ENCODE assay signal across 20 cellular contexts in the genomic region with DNA sequence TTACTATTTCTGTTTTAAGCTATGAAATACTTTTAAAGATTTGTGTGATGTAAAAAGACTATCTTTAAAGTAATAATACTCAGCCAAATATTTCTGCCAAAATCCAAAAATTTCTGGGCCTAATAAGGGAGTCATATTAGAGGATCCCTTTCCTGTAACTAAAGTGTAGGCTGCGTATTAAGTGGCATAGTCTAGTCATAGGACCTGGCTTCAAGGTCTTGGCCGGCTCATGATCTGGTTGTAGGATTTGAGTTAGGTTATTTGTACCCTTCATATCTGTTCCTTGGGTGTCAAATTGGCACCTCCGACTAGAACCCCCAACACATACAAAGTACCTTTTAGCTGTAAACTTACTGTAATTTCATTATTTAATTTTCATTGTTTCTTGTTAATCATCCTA.
"Had no signal": no experiment of that assay in that cellular context is flagged by ENCODE, and none has a peak within 500 bp of the region (broad histone marks: within the 10 kb centered on the region; RNA-seq: fewer than 3 reads in every experiment).

No MANE protein-coding gene starts in this region.

- H3K27me3 ChIP-seq: ascending aorta, brain microvascular endothelial cell, neutrophil, ovary, tibial artery had no signal

- H3K9me3 Mint-ChIP-seq: stimulated activated naive CD8-positive, alpha-beta T cell treated with anti-CD3 and anti-CD28 coated beads, Interleukin-15, Interleukin-2, amounts not matched to agents 100 ng/mL and 50 ng/mL, for 24 hours had no signal

- ATAC-seq: activated T-helper 17 cell treated with anti-CD3 and anti-CD28 coated beads, Interleukin-2, amount 50 U/mL, for 72 hours; right cardiac atrium had no signal

- H3K4me3 ChIP-seq: ascending aorta, coronary artery, ovary, prostate gland, SK-N-MC, tibial artery had no signal

- H3K36me3 ChIP-seq: ascending aorta, ovary, prostate gland, tibial artery had no signal

- H3K27ac ChIP-seq: ascending aorta, brain microvascular endothelial cell, coronary artery, ovary, prostate gland, SK-N-MC, tibial artery, VCaP had no signal

- H3K4me3 Mint-ChIP-seq: activated CD8-positive, alpha-beta T cell treated with anti-CD3 and anti-CD28 coated beads, Interleukin-2, amount 10 ng/mL, durations not matched to agents 7 days and 5 days; activated T-helper 17 cell treated with anti-CD3 and anti-CD28 coated beads, Interleukin-2, amount 50 U/mL, for 72 hours; mesothelial cell of epicardium; stimulated activated naive CD8-positive, alpha-beta T cell treated with anti-CD3 and anti-CD28 coated beads, Interleukin-15, Interleukin-2, amounts not matched to agents 100 ng/mL and 50 ng/mL, for 24 hours had no signal

- DNase-seq: activated CD4-positive, alpha-beta T cell treated with anti-CD3 and anti-CD28 coated beads, Interleukin-2, amount 50 U/mL, for 1 hour; activated CD4-positive, CD25-positive, alpha-beta regulatory T cell treated with anti-CD3 and anti-CD28 coated beads, Interleukin-2, amount 50 U/mL, for 72 hours; activated CD8-positive, alpha-beta T cell treated with anti-CD3 and anti-CD28 coated beads, Interleukin-2, amount 10 ng/mL, durations not matched to agents 7 days and 5 days; activated naive CD4-positive, alpha-beta T cell treated with Interleukin-2 at 50 U/mL for 16 hours; brain microvascular endothelial cell; kidney; naive thymus-derived CD8-positive, alpha-beta T cell; ovary; right cardiac atrium; stimulated activated CD4-positive, alpha-beta T cell treated with anti-CD3 and anti-CD28 coated beads, Interleukin-12 subunit alpha, Interleukin-12 subunit beta, amount 100 ng/mL, for 4 hours; tibial artery had no signal

- H3K27ac Mint-ChIP-seq: mesothelial cell of epicardium had no signal

- H3K27me3 Mint-ChIP-seq: activated T-helper 17 cell treated with anti-CD3 and anti-CD28 coated beads, Interleukin-2, amount 50 U/mL, for 72 hours; naive thymus-derived CD8-positive, alpha-beta T cell; stimulated activated naive CD8-positive, alpha-beta T cell treated with anti-CD3 and anti-CD28 coated beads, Interleukin-15, Interleukin-2, amounts not matched to agents 100 ng/mL and 50 ng/mL, for 24 hours had no signal

- H3K9me3 ChIP-seq: ascending aorta, neutrophil, ovary, prostate gland, tibial artery had no signal
